In the genomic region with DNA sequence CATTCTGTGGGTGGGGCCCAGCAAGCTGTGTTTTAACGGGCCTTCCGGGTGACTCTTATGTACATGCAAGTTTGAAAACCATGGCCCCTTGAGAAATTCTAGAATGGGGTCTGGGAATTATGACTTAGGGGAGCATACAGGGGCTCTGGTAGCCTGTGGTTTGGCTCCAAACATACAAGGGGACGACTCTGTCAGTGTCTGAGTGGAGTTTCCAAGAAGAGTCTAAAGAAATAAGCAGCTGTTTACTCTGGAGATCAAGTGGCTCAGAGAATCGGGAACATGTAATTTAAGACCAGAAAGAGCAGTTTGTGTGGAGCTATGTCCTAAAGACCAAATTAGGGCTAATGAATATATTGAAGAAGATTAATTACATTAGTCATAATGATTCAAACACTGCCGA, we compare ENCODE assay signal across 19 cellular contexts.
"Had no signal": no experiment of that assay in that cellular context is flagged by ENCODE, and none has a peak within 500 bp of the region (broad histone marks: within the 10 kb centered on the region; RNA-seq: fewer than 3 reads in every experiment).

No MANE protein-coding gene starts in this region.

- H3K9me3 ChIP-seq: adrenal gland, lower lobe of right lung had no signal

- H3K27ac ChIP-seq: adrenal gland, cardiac muscle cell, lower lobe of right lung, skin epidermis had no signal

- H3K36me3 ChIP-seq: adrenal gland, cardiac muscle cell, lower lobe of right lung had no signal

- DNase-seq: activated CD4-positive, alpha-beta memory T cell treated with anti-CD3 and anti-CD28 coated beads, Interleukin-2, amount 10 ng/mL, durations not matched to agents 7 days and 5 days; activated CD4-positive, alpha-beta T cell treated with anti-CD3 and anti-CD28 coated beads for 4 hours; activated effector memory CD4-positive, alpha-beta T cell treated with anti-CD3 and anti-CD28 coated beads, Interleukin-2, amount 50 U/mL, for 16 hours; activated T-cell treated with anti-CD3 and anti-CD28 coated beads, Interleukin-2, amount 50 U/mL, for 4 hours; adrenal gland; foreskin fibroblast; immature natural killer cell; lower lobe of right lung; naive thymus-derived CD4-positive, alpha-beta T cell; posterior cingulate gyrus; stimulated activated CD4-positive, alpha-beta T cell treated with anti-CD3 and anti-CD28 coated beads, Interleukin-15, amount 100 ng/mL, for 24 hours; stimulated activated CD4-positive, alpha-beta T cell treated with anti-CD3 and anti-CD28 coated beads, Interleukin-4, amount 100 ng/mL, for 1 hour; stimulated activated naive CD4-positive, alpha-beta T cell; substantia nigra; T-helper 2 cell; trophoblast cell had no signal

- H3K4me1 Mint-ChIP-seq: activated CD4-positive, alpha-beta memory T cell treated with anti-CD3 and anti-CD28 coated beads, Interleukin-2, amount 10 ng/mL, durations not matched to agents 7 days and 5 days; activated naive CD4-positive, alpha-beta T cell treated with anti-CD3 and anti-CD28 coated beads, Interleukin-2, amount 50 U/mL, for 24 hours; immature natural killer cell; naive thymus-derived CD4-positive, alpha-beta T cell had no signal

- ATAC-seq: activated T-cell treated with anti-CD3 and anti-CD28 coated beads, Interleukin-2, amount 50 U/mL, for 4 hours; lower lobe of right lung; naive thymus-derived CD4-positive, alpha-beta T cell had no signal

- H3K4me1 ChIP-seq: adrenal gland, lower lobe of right lung had no signal

- H3K9me3 Mint-ChIP-seq: activated CD4-positive, alpha-beta memory T cell treated with anti-CD3 and anti-CD28 coated beads, Interleukin-2, amount 10 ng/mL, durations not matched to agents 7 days and 5 days; activated naive CD4-positive, alpha-beta T cell treated with anti-CD3 and anti-CD28 coated beads, Interleukin-2, amount 50 U/mL, for 24 hours; activated T-cell treated with anti-CD3 and anti-CD28 coated beads, Interleukin-2, amount 50 U/mL, for 4 hours had no signal

- H3K4me3 ChIP-seq: adrenal gland, cardiac muscle cell, lower lobe of right lung, skin epidermis had no signal

- H3K27ac Mint-ChIP-seq: activated CD4-positive, alpha-beta memory T cell treated with anti-CD3 and anti-CD28 coated beads, Interleukin-2, amount 10 ng/mL, durations not matched to agents 7 days and 5 days; activated naive CD4-positive, alpha-beta T cell treated with anti-CD3 and anti-CD28 coated beads, Interleukin-2, amount 50 U/mL, for 24 hours; immature natural killer cell; naive thymus-derived CD4-positive, alpha-beta T cell had no signal

- H3K27me3 ChIP-seq: adrenal gland, cardiac muscle cell had no signal

- H3K4me3 Mint-ChIP-seq: activated CD4-positive, alpha-beta memory T cell treated with anti-CD3 and anti-CD28 coated beads, Interleukin-2, amount 10 ng/mL, durations not matched to agents 7 days and 5 days; activated naive CD4-positive, alpha-beta T cell treated with anti-CD3 and anti-CD28 coated beads, Interleukin-2, amount 50 U/mL, for 24 hours; activated T-cell treated with anti-CD3 and anti-CD28 coated beads, Interleukin-2, amount 50 U/mL, for 4 hours; immature natural killer cell; naive thymus-derived CD4-positive, alpha-beta T cell had no signal

- H3K36me3 Mint-ChIP-seq: activated naive CD4-positive, alpha-beta T cell treated with anti-CD3 and anti-CD28 coated beads, Interleukin-2, amount 50 U/mL, for 24 hours; immature natural killer cell; naive thymus-derived CD4-positive, alpha-beta T cell had no signal
